Comparison of ENCODE assay signal across 7 cellular contexts in genomic region chr2:169816961-169817360, GRCh38. TPM values are rescaled to one million over a fixed set of nuclear protein-coding genes. Genes with fewer than 3 reads are reported as not detected.
DNase-seq lines count a peak whose midpoint lies in the region; ATAC-seq, FAIRE-seq and TF ChIP-seq lines count a peak whose summit lies in the region.
"Not testable (repeated sequence)": the region's sequence is repeated elsewhere in the genome, so short reads cannot be mapped to it uniquely, and the experiment has no call there.

No MANE protein-coding gene starts in this region.

- intact Hi-C loops in CD4-positive, alpha-beta T cell (cut with DNase I, micrococcal nuclease); activated CD4-positive, alpha-beta memory T cell treated with anti-CD3 and anti-CD28 coated beads for 36 hours (cut with micrococcal nuclease): not testable (repeated sequence)

- not testable (repeated sequence) for H3K9me3 ChIP-seq in CD4-positive, alpha-beta T cell (ENCODE audit: control insufficient read depth, low read length); CD8-positive, alpha-beta memory T cell (ENCODE audit: low read length); astrocyte (ENCODE audit: insufficient read depth, low read depth, low read length)

- ATAC-seq in CD4-positive, alpha-beta T cell (ENCODE audit: poor library complexity), result not testable (repeated sequence)

- not testable (repeated sequence) for H3K4me2 ChIP-seq in astrocyte (ENCODE audit: low read length)

- H3K79me2 ChIP-seq in astrocyte (ENCODE audit: insufficient read depth, low read length), result not testable (repeated sequence)

- H3K27ac ChIP-seq in CD4-positive, alpha-beta T cell (ENCODE audit: low read depth, low read length); CD8-positive, alpha-beta memory T cell (ENCODE audit: low read depth, low read length); astrocyte (ENCODE audit: low read depth, low read length): not testable (repeated sequence)
- H3K27ac ChIP-seq in epithelial cell of prostate, result peak overlapping the region; percentile 60

- not testable (repeated sequence) for H3K4me3 ChIP-seq in CD8-positive, alpha-beta memory T cell (ENCODE audit: low read length); astrocyte (ENCODE audit: insufficient read depth, low read depth, low read length)

- H3K27me3 ChIP-seq in CD4-positive, alpha-beta T cell (ENCODE audit: control insufficient read depth, insufficient read depth, low read length); CD8-positive, alpha-beta memory T cell (ENCODE audit: insufficient read depth, low read length, poor library complexity, severe bottlenecking); astrocyte (ENCODE audit: insufficient read depth, low read length): not testable (repeated sequence)

- H3K27me3 Mint-ChIP-seq in CD4-positive, alpha-beta T cell; CD8-positive, alpha-beta memory T cell; IgD-negative memory B cell; activated CD4-positive, alpha-beta memory T cell treated with anti-CD3 and anti-CD28 coated beads for 36 hours; activated naive CD4-positive, alpha-beta T cell treated with anti-CD3 and anti-CD28 coated beads, Interleukin-2, amount 50 U/mL, for 24 hours; astrocyte (ENCODE audit: low read depth, unreplicated experiment): not testable (repeated sequence)

- TF ChIP-seq CTCF in CD4-positive, alpha-beta T cell (IDR thresholded peaks at IDR 0.05); astrocyte (IDR thresholded peaks at IDR 0.05; ENCODE audit: insufficient read depth, low read depth, low read length): not testable (repeated sequence)

- CTCF ChIA-PET in CD4-positive, alpha-beta T cell (lab: Charles Lee); CD8-positive, alpha-beta memory T cell (lab: Charles Lee); activated CD4-positive, alpha-beta memory T cell treated with anti-CD3 and anti-CD28 coated beads for 36 hours (lab: Charles Lee): not testable (repeated sequence)

- H4K20me1 ChIP-seq in astrocyte (ENCODE audit: insufficient read depth, low read length), result not testable (repeated sequence)

- H3K4me3 Mint-ChIP-seq in CD4-positive, alpha-beta T cell; CD8-positive, alpha-beta memory T cell; activated CD4-positive, alpha-beta memory T cell treated with anti-CD3 and anti-CD28 coated beads for 36 hours; astrocyte (ENCODE audit: unreplicated experiment): not testable (repeated sequence)
- H3K4me3 Mint-ChIP-seq in IgD-negative memory B cell, result peak overlapping the region in 1 of 4 donors; percentile 45
- H3K4me3 Mint-ChIP-seq in activated naive CD4-positive, alpha-beta T cell treated with anti-CD3 and anti-CD28 coated beads, Interleukin-2, amount 50 U/mL, for 24 hours, result peak overlapping the region; percentile 30

- peaks cover 92% of the 10 kb centered on the region for H3K36me3 Mint-ChIP-seq in CD4-positive, alpha-beta T cell (ENCODE audit: low read depth)
- H3K36me3 Mint-ChIP-seq in CD8-positive, alpha-beta memory T cell, result peaks cover 24 to 85% (median 24%) of the 10 kb centered on the region in 3 donors
- H3K36me3 Mint-ChIP-seq in IgD-negative memory B cell (peaks cover 16% of the 10 kb centered on the region), astrocyte (ENCODE audit: low read depth, unreplicated experiment) (peaks cover 27% of the 10 kb centered on the region)
- peaks cover 58% of the 10 kb centered on the region for H3K36me3 Mint-ChIP-seq in activated CD4-positive, alpha-beta memory T cell treated with anti-CD3 and anti-CD28 coated beads for 36 hours
- H3K36me3 Mint-ChIP-seq in activated naive CD4-positive, alpha-beta T cell treated with anti-CD3 and anti-CD28 coated beads, Interleukin-2, amount 50 U/mL, for 24 hours, result peaks cover 27% of the 10 kb centered on the region

- POLR2A ChIA-PET in CD4-positive, alpha-beta T cell (lab: Charles Lee); CD8-positive, alpha-beta memory T cell (lab: Charles Lee); activated CD4-positive, alpha-beta memory T cell treated with anti-CD3 and anti-CD28 coated beads for 36 hours (lab: Charles Lee): not testable (repeated sequence)

- not testable (repeated sequence) for H2AFZ ChIP-seq in astrocyte (ENCODE audit: low read depth, low read length)

- H3K36me3 ChIP-seq in CD8-positive, alpha-beta memory T cell (ENCODE audit: insufficient read depth, low read length), result peaks cover 33% of the 10 kb centered on the region
- H3K36me3 ChIP-seq in astrocyte (ENCODE audit: insufficient read depth, low read length), result peaks cover 16% of the 10 kb centered on the region

- H3K4me1 Mint-ChIP-seq in CD4-positive, alpha-beta T cell (ENCODE audit: low read depth), result peaks cover 24% of the 10 kb centered on the region
- peaks cover 19 to 54% (median 51%) of the 10 kb centered on the region in 3 donors for H3K4me1 Mint-ChIP-seq in CD8-positive, alpha-beta memory T cell
- not testable (repeated sequence) for H3K4me1 Mint-ChIP-seq in IgD-negative memory B cell
- H3K4me1 Mint-ChIP-seq in activated CD4-positive, alpha-beta memory T cell treated with anti-CD3 and anti-CD28 coated beads for 36 hours (ENCODE audit: low read depth), result peaks cover 32% of the 10 kb centered on the region
- peaks cover 40% of the 10 kb centered on the region for H3K4me1 Mint-ChIP-seq in activated naive CD4-positive, alpha-beta T cell treated with anti-CD3 and anti-CD28 coated beads, Interleukin-2, amount 50 U/mL, for 24 hours
- peaks cover 33% of the 10 kb centered on the region for H3K4me1 Mint-ChIP-seq in astrocyte (ENCODE audit: low read depth, unreplicated experiment)

- not testable (repeated sequence) for FAIRE-seq in astrocyte (lab: Jason Lieb, UNC)

- not testable (repeated sequence) for H3K9me3 Mint-ChIP-seq in CD4-positive, alpha-beta T cell; CD8-positive, alpha-beta memory T cell; IgD-negative memory B cell; activated naive CD4-positive, alpha-beta T cell treated with anti-CD3 and anti-CD28 coated beads, Interleukin-2, amount 50 U/mL, for 24 hours
- peaks cover 13% of the 10 kb centered on the region for H3K9me3 Mint-ChIP-seq in activated CD4-positive, alpha-beta memory T cell treated with anti-CD3 and anti-CD28 coated beads for 36 hours
- peaks cover 12% of the 10 kb centered on the region for H3K9me3 Mint-ChIP-seq in astrocyte (ENCODE audit: unreplicated experiment)

- H3K27ac Mint-ChIP-seq in CD4-positive, alpha-beta T cell, result peak overlapping the region; percentile 33
- H3K27ac Mint-ChIP-seq in CD8-positive, alpha-beta memory T cell, result peak overlapping the region in 6 of 8 donors; percentile 30 to 61 (median 38)
- H3K27ac Mint-ChIP-seq in IgD-negative memory B cell (peak overlapping the region in 2 of 3 donors; percentile 31 to 65), astrocyte (ENCODE audit: unreplicated experiment) (peak overlapping the region; percentile 73)
- H3K27ac Mint-ChIP-seq in activated CD4-positive, alpha-beta memory T cell treated with anti-CD3 and anti-CD28 coated beads for 36 hours, result peak overlapping the region; percentile 13
- H3K27ac Mint-ChIP-seq in activated naive CD4-positive, alpha-beta T cell treated with anti-CD3 and anti-CD28 coated beads, Interleukin-2, amount 50 U/mL, for 24 hours, result not testable (repeated sequence)

- not testable (repeated sequence) for H3K4me1 ChIP-seq in CD8-positive, alpha-beta memory T cell (ENCODE audit: insufficient read depth, low read length); astrocyte (ENCODE audit: insufficient read depth, low read length)

- DNase-seq in CD4-positive, alpha-beta T cell; CD8-positive, alpha-beta memory T cell; activated CD4-positive, alpha-beta memory T cell treated with anti-CD3 and anti-CD28 coated beads for 36 hours; astrocyte (ENCODE audit: low read depth); epithelial cell of prostate (ENCODE audit: low read depth, low spot score): not testable (repeated sequence)

- not testable (repeated sequence) for H3K9ac ChIP-seq in astrocyte (ENCODE audit: low read length)

RNA-seq across cellular contexts. Expression of gene METTL5, which starts 7.7 kb away (rescaled TPM):
- total RNA-seq in CD4-positive, alpha-beta T cell, result 10 to 100 TPM; 13.2 to 16.0 TPM
- total RNA-seq in CD8-positive, alpha-beta memory T cell, result 100 to 1,000 TPM in 1 of 2 experiments, 10 to 100 TPM in 1; 93.0 to 100 TPM
- 116 TPM for polyA plus RNA-seq in CD8-positive, alpha-beta memory T cell
- polyA plus RNA-seq in IgD-negative memory B cell, result 111 TPM
- total RNA-seq in activated CD4-positive, alpha-beta memory T cell treated with anti-CD3 and anti-CD28 coated beads for 36 hours, result 100 to 1,000 TPM; 109 to 110 TPM
- total RNA-seq in astrocyte, result 52.3 and 55.7 TPM in 2 replicates

RNA-seq across cellular contexts. Expression of gene UBR3, which starts 10.3 kb away (rescaled TPM):
- total RNA-seq in CD4-positive, alpha-beta T cell, result 10 to 100 TPM; 32.1 to 35.2 TPM
- 10 to 100 TPM; 21.9 to 22.1 TPM for total RNA-seq in CD8-positive, alpha-beta memory T cell
- 8.5 TPM for polyA plus RNA-seq in CD8-positive, alpha-beta memory T cell
- 5.4 TPM for polyA plus RNA-seq in IgD-negative memory B cell
- 10 to 100 TPM; 16.2 to 18.1 TPM for total RNA-seq in activated CD4-positive, alpha-beta memory T cell treated with anti-CD3 and anti-CD28 coated beads for 36 hours
- total RNA-seq in astrocyte, result 18.7 and 23.9 TPM in 2 replicates

RNA-seq across cellular contexts. Expression of gene SSB, which starts 18.3 kb away (rescaled TPM):
- 100 to 1,000 TPM; 174 to 181 TPM for total RNA-seq in CD4-positive, alpha-beta T cell
- 100 to 1,000 TPM; 101 to 113 TPM for total RNA-seq in CD8-positive, alpha-beta memory T cell
- polyA plus RNA-seq in CD8-positive, alpha-beta memory T cell, result 153 TPM
- polyA plus RNA-seq in IgD-negative memory B cell, result 116 TPM
- total RNA-seq in activated CD4-positive, alpha-beta memory T cell treated with anti-CD3 and anti-CD28 coated beads for 36 hours, result 100 to 1,000 TPM; 112 to 120 TPM
- total RNA-seq in astrocyte, result 151 and 176 TPM in 2 replicates
